ENCODE assay signal across 8 cellular contexts in the genomic region with DNA sequence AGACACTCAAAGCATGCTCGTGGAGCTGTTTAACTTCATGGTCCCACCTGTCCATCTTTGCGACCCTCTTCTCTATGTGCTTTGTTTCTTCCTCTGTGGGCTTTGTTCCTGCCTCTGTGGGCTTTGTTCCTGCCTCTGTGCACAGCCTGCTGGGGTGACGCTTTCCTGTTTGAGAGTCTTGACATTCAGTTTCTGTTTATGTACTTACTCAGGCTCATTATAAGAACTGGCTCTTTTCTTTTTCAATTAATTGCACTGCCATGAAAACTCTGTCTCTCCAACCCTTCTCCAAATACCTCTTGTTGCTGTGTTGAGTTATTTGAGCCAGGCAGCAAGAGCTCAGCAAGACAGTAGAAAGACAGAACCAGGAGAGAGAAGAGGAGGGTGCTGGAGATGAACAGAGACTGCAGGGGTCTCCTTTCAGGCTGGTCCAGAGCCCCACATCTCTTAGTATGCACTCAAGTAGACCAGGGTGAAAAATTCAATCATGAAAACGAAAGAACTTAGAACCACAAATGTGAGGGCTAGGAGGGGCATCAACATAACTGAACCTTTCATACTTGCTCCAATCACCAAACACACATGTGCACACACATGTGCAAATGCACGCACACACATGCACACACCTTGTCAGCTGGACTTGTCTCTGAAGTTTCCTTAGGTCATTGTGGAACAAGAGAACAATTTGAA.
DNase-seq lines count a peak whose midpoint lies in the region; ATAC-seq, FAIRE-seq and TF ChIP-seq lines count a peak whose summit lies in the region.

No MANE protein-coding gene starts in this region.

- peak overlapping the region; percentile 69 for H3K4me3 Mint-ChIP-seq in activated B cell treated with CpG ODN at 0.5 μM for 24 hours

- peak; percentile 100 for FAIRE-seq in GM19239 (lab: Jason Lieb, UNC)

- intact Hi-C loops in activated B cell treated with CpG ODN at 0.5 μM for 24 hours (cut with micrococcal nuclease) (loop anchor here (1.0 to 5.0 kb wide), 17 partner anchors 9 to 1758 kb away; no protein-coding TSS in a partner anchor), dorsolateral prefrontal cortex (cut with DNase I) (loop anchor here (1.0 to 10.0 kb wide), 5 partner anchors 91 to 488 kb away; no protein-coding TSS in a partner anchor), sciatic nerve (cut with DNase I) (no loop called here)

- peak overlapping the region in 7 of 59 donors; percentile 1 to 28 (median 14) for H3K4me3 ChIP-seq in dorsolateral prefrontal cortex

- DNase-seq in GM19239 (ENCODE audit: insufficient read length, low spot score) (peak; percentile 36), activated B cell treated with CpG ODN at 0.5 μM for 24 hours (peak; percentile 27), dorsolateral prefrontal cortex (no peak), sciatic nerve (ENCODE audit: low spot score) (no peak), DMS53 treated with DMSO at 0.1 percent for 48 hours (lab: John Stamatoyannopoulos, UW; ENCODE audit: unreplicated experiment) (no peak), NCI-H2171 treated with DMSO at 0.1 percent for 48 hours (lab: John Stamatoyannopoulos, UW) (no peak), cerebellar nuclear complex (lab: John Stamatoyannopoulos, UW) (no peak)

- POLR2A ChIA-PET in activated B cell treated with CpG ODN at 0.5 μM for 24 hours (lab: Charles Lee), result interaction anchor here (0.5 to 5.4 kb wide), 30 partner anchors 41 to 489 kb away, joined by 3 to 62 read pairs (median 5); no protein-coding TSS in a partner anchor

- TF ChIP-seq CTCF in activated B cell treated with CpG ODN at 0.5 μM for 24 hours (IDR thresholded peaks at IDR 0.05) (no peak), dorsolateral prefrontal cortex (IDR thresholded peaks at IDR 0.05 in 54 of 56, conservative IDR thresholded peaks at IDR 0.05 in 2 of 56; ENCODE audit: low read depth in 1 of 56, partially characterized antibody in 56 of 56) (peak in 3 of 56 donors; percentile 4 to 17 (median 11))

- H3K27ac ChIP-seq in dorsolateral prefrontal cortex, result peak overlapping the region; percentile 8 to 90 (median 78)

- no peaks in the 10 kb centered on the region for H3K36me3 Mint-ChIP-seq in activated B cell treated with CpG ODN at 0.5 μM for 24 hours (ENCODE audit: low read depth)

- no peaks in the 10 kb centered on the region for H3K27me3 Mint-ChIP-seq in activated B cell treated with CpG ODN at 0.5 μM for 24 hours

- CTCF ChIA-PET in activated B cell treated with CpG ODN at 0.5 μM for 24 hours (lab: Charles Lee), result interaction anchor here (0.7 to 13.6 kb wide), 44 partner anchors 9 to 1015 kb away, joined by 3 to 437 read pairs (median 6); partner anchors contain the start of gene SLC35D1

- peak overlapping the region; percentile 93 for H3K27ac Mint-ChIP-seq in activated B cell treated with CpG ODN at 0.5 μM for 24 hours

- H3K4me1 Mint-ChIP-seq in activated B cell treated with CpG ODN at 0.5 μM for 24 hours, result peaks cover 33% of the 10 kb centered on the region

- no peaks in the 10 kb centered on the region for H3K27me3 ChIP-seq in dorsolateral prefrontal cortex

- no peaks in the 10 kb centered on the region for H3K9me3 Mint-ChIP-seq in activated B cell treated with CpG ODN at 0.5 μM for 24 hours

- peak; percentile 84 for ATAC-seq in HG03064 (IDR thresholded peaks at IDR 0.05; ENCODE audit: low read depth, unreplicated experiment)
- peak; percentile 84 for ATAC-seq in activated B cell treated with CpG ODN at 0.5 μM for 24 hours (ENCODE audit: low read depth)
- peak; percentile 41 for ATAC-seq in sciatic nerve

Comparison
In these comparisons a context has a peak if more than half of its experiments do, and no peak if none do; other contexts are left out.
1. DNase-seq: peak in GM19239 (single experiment) and activated B cell treated with CpG ODN at 0.5 μM for 24 hours (single experiment); none in dorsolateral prefrontal cortex (0 of 10), sciatic nerve (single experiment), DMS53 treated with DMSO at 0.1 percent for 48 hours (single experiment), NCI-H2171 treated with DMSO at 0.1 percent for 48 hours (single experiment) and cerebellar nuclear complex (0 of 2).
2. Peak in every context shown above with its lines, with median percentiles within 50 percentile points of each other: ATAC-seq.